ENCODE assay signal across 7 cellular contexts in the genomic region with DNA sequence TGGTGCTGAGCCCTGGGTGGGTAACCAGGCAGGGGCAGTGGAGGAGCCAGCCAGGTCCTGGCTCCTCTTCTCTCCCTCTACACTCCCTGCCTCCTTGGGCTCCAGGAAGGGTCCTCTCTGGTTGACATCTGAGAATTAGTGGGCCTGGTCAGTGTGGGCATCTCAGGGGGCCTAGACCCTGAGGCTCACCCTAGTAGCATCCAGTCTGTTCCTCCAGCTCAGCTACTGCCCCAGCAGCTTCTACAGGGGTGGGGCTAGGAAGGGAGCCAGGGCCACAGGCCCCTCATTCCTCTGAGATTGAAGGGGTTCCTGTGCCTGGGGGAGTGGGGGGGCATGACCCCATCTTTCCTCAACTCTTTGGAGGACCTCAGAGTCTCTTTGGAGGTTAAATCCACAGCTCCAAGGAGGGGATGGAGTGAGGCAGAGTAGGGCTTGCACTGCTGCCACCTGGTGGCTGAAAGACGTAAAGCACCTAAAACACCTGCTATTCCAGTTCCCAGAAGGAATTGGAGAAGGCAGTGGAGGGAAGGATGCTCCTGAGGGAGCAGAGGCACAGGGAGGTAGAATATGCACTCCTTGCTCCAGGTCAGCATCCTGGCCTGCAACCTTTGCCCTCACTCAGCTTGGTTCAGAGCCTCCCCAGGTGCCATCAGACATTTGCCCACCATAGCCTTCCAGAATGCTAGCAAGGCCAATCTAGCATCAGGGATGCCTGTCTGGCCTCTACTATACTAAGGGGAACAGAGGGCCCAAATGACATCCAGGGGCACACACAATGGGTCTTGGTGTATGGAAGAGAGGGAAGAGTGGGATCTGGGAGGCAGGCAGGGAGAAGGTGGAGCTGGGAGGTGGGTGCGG. TPM values are rescaled to one million over a fixed set of nuclear protein-coding genes. Genes with fewer than 3 reads are reported as not detected.
DNase-seq lines count a peak whose midpoint lies in the region; ATAC-seq, FAIRE-seq and TF ChIP-seq lines count a peak whose summit lies in the region.

No MANE protein-coding gene starts in this region.

- no peak overlapping the region for H3K4me2 ChIP-seq in keratinocyte (ENCODE audit: control insufficient read depth, extremely low read depth, insufficient read depth, low read depth, low read length)

- H3K27ac ChIP-seq in keratinocyte (ENCODE audit: control insufficient read depth, insufficient read depth, low read length): no peak overlapping the region

- H3K9me1 ChIP-seq in keratinocyte (ENCODE audit: control insufficient read depth, extremely low read depth, insufficient read depth, low read length): no peaks in the 10 kb centered on the region

- dilution Hi-C loops in keratinocyte (cut with MboI; ENCODE audit: extremely low pct_ligation_motif_present, low sequenced_read_pairs): no loop called here

- no peaks in the 10 kb centered on the region for H4K20me1 ChIP-seq in keratinocyte (ENCODE audit: control insufficient read depth, extremely low read depth, insufficient read depth, low read length)

- H3K4me3 ChIP-seq in WI38 (ENCODE audit: low read depth, low read length): no peak overlapping the region
- H3K4me3 ChIP-seq in bronchial epithelial cell (ENCODE audit: low read depth, low read length): no peak overlapping the region
- no peak overlapping the region for H3K4me3 ChIP-seq in keratinocyte (ENCODE audit: control insufficient read depth in 2 of 3, extremely low read depth in 1 of 3, insufficient read depth in 2 of 3, low read depth in 1 of 3, low read length in 3 of 3)

- TF ChIP-seq POLR2A in GM12892 (IDR thresholded peaks at IDR 0.05; ENCODE audit: low read depth, low read length): no peak

- TF ChIP-seq CTCF in WI38 (IDR thresholded peaks at IDR 0.05; ENCODE audit: low read depth, low read length) (peak; percentile 85), bronchial epithelial cell (IDR thresholded peaks at IDR 0.05; ENCODE audit: insufficient read depth, low read length, severe bottlenecking) (peak; percentile 93), keratinocyte (optimal IDR thresholded peaks at IDR 0.05 in 1 of 3, IDR thresholded peaks at IDR 0.05 in 1 of 3, conservative IDR thresholded peaks at IDR 0.05 in 1 of 3; ENCODE audit: extremely low read depth in 1 of 3, insufficient read depth in 2 of 3, low read length in 3 of 3) (peak in 2 of 3 experiments; percentile 93 to 97)

- FAIRE-seq in GM12892 (lab: Jason Lieb, UNC): peak; percentile 76
- FAIRE-seq in bronchial epithelial cell (lab: Jason Lieb, UNC): peak; percentile 60
- FAIRE-seq in keratinocyte (lab: Jason Lieb, UNC): peak; percentile 95

- DNase-seq in GM12892 (ENCODE audit: insufficient read length) (peak; percentile 83), NCI-H1694 (lab: John Stamatoyannopoulos, UW) (peak; percentile 6), bronchial epithelial cell (ENCODE audit: low read depth) (peak; percentile 52), keratinocyte (ENCODE audit: low read depth, low spot score) (no peak)
- DNase-seq in stimulated activated CD4-positive, alpha-beta T cell treated with anti-CD3 and anti-CD28 coated beads, Interleukin-1b, Interleukin-23, amount 100 ng/mL, for 48 hours: peak; percentile 48

- H3K79me2 ChIP-seq in keratinocyte (ENCODE audit: control insufficient read depth, insufficient read depth, low read length): no peaks in the 10 kb centered on the region

- H3K36me3 ChIP-seq in bronchial epithelial cell (ENCODE audit: control insufficient read depth, insufficient read depth, low read length) (no peaks in the 10 kb centered on the region), keratinocyte (ENCODE audit: control insufficient read depth in 2 of 2, extremely low read depth in 1 of 2, insufficient read depth in 2 of 2, low read length in 2 of 2) (no peaks in the 10 kb centered on the region)

- no peak for ATAC-seq in HG02852 (IDR thresholded peaks at IDR 0.05; ENCODE audit: unreplicated experiment)

- H3K9ac ChIP-seq in keratinocyte (ENCODE audit: control insufficient read depth, extremely low read depth, insufficient read depth, low read length): no peak overlapping the region

- H3K27me3 ChIP-seq in bronchial epithelial cell (ENCODE audit: control insufficient read depth, insufficient read depth, low read length) (peaks cover 8% of the 10 kb centered on the region), keratinocyte (ENCODE audit: control insufficient read depth, extremely low read depth, insufficient read depth, low read length) (peaks cover 22% of the 10 kb centered on the region)

- peaks cover 12% of the 10 kb centered on the region for H3K4me1 ChIP-seq in keratinocyte (ENCODE audit: control insufficient read depth, extremely low read depth, insufficient read depth, low read length)

- no peaks in the 10 kb centered on the region for H3K9me3 ChIP-seq in keratinocyte (ENCODE audit: control insufficient read depth, low read depth, low read length)

- no peak overlapping the region for H2AFZ ChIP-seq in keratinocyte (ENCODE audit: control insufficient read depth, low read length)

RNA-seq across cellular contexts. Expression of a gene that starts 25.1 kb away (rescaled TPM):
- polyA plus RNA-seq in GM12892 (2012; ENCODE audit: missing spikeins): 1.9 TPM
- total RNA-seq in bronchial epithelial cell: 1.2 and 3.2 TPM in 2 replicates
- 1.4 to 2.6 TPM (median 1.4 TPM) in 3 replicates for polyA plus RNA-seq in keratinocyte
- polyA plus RNA-seq in keratinocyte (2011; ENCODE audit: low read depth): 0.30 TPM
- 0.56 and 1.3 TPM in 2 replicates for polyA plus RNA-seq in keratinocyte (2011; cell fraction: cytosol; rRNA removed)
- polyA plus RNA-seq in keratinocyte (2011; cell fraction: nucleus; rRNA removed): 2.2 and 2.8 TPM in 2 replicates
- polyA plus RNA-seq in keratinocyte (2012; ENCODE audit: low replicate concordance): 0.14 and 0.92 TPM in 2 replicates
- 1.4 to 4.5 TPM (median 3.9 TPM) in 3 replicates for polyA minus RNA-seq in keratinocyte
- polyA minus RNA-seq in keratinocyte (2011; cell fraction: cytosol; rRNA and poly(A)+ RNA removed): not detected
- 0.32 and 0.93 TPM in 2 replicates for polyA minus RNA-seq in keratinocyte (2011; cell fraction: nucleus; rRNA and poly(A)+ RNA removed)

RNA-seq across cellular contexts. Expression of a gene that starts 26.9 kb away (rescaled TPM):
- polyA plus RNA-seq in GM12892 (2012; ENCODE audit: missing spikeins): 15.1 TPM
- total RNA-seq in bronchial epithelial cell: 6.6 and 8.4 TPM in 2 replicates
- 12.9 to 19.5 TPM (median 13.0 TPM) in 3 replicates for polyA plus RNA-seq in keratinocyte
- polyA plus RNA-seq in keratinocyte (2011; ENCODE audit: low read depth): 0.74 TPM
- polyA plus RNA-seq in keratinocyte (2011; cell fraction: cytosol; rRNA removed): 7.4 and 12.2 TPM in 2 replicates
- polyA plus RNA-seq in keratinocyte (2011; cell fraction: nucleus; rRNA removed): 32.6 and 40.2 TPM in 2 replicates
- polyA plus RNA-seq in keratinocyte (2012; ENCODE audit: low replicate concordance): 10.1 and 15.6 TPM in 2 replicates
- 9.7 to 14.6 TPM (median 12.7 TPM) in 3 replicates for polyA minus RNA-seq in keratinocyte
- polyA minus RNA-seq in keratinocyte (2011; cell fraction: cytosol; rRNA and poly(A)+ RNA removed): 8.6 TPM
- 6.4 and 8.7 TPM in 2 replicates for polyA minus RNA-seq in keratinocyte (2011; cell fraction: nucleus; rRNA and poly(A)+ RNA removed)

RNA-seq across cellular contexts. Expression of a gene that starts 39.0 kb away (rescaled TPM):
- not detected for polyA plus RNA-seq in GM12892 (2012; ENCODE audit: missing spikeins)
- total RNA-seq in bronchial epithelial cell: not detected in 2 replicates
- polyA plus RNA-seq in keratinocyte: 0.02 to 0.04 TPM (median 0.04 TPM) in 3 replicates
- not detected for polyA plus RNA-seq in keratinocyte (2011; ENCODE audit: low read depth)
- polyA plus RNA-seq in keratinocyte (2011; cell fraction: cytosol; rRNA removed): 0.02 and 0.03 TPM in 2 replicates
- 0.07 and 0.08 TPM in 2 replicates for polyA plus RNA-seq in keratinocyte (2011; cell fraction: nucleus; rRNA removed)
- 0.20 TPM in 1 of 2 replicates, not detected in the other for polyA plus RNA-seq in keratinocyte (2012; ENCODE audit: low replicate concordance)
- polyA minus RNA-seq in keratinocyte: 0.23 TPM in 1 of 3 replicates, not detected in the others
- not detected for polyA minus RNA-seq in keratinocyte (2011; cell fraction: cytosol; rRNA and poly(A)+ RNA removed)
- polyA minus RNA-seq in keratinocyte (2011; cell fraction: nucleus; rRNA and poly(A)+ RNA removed): not detected in 2 replicates
